Comparison of ENCODE assay signal across 9 cellular contexts in the genomic region with DNA sequence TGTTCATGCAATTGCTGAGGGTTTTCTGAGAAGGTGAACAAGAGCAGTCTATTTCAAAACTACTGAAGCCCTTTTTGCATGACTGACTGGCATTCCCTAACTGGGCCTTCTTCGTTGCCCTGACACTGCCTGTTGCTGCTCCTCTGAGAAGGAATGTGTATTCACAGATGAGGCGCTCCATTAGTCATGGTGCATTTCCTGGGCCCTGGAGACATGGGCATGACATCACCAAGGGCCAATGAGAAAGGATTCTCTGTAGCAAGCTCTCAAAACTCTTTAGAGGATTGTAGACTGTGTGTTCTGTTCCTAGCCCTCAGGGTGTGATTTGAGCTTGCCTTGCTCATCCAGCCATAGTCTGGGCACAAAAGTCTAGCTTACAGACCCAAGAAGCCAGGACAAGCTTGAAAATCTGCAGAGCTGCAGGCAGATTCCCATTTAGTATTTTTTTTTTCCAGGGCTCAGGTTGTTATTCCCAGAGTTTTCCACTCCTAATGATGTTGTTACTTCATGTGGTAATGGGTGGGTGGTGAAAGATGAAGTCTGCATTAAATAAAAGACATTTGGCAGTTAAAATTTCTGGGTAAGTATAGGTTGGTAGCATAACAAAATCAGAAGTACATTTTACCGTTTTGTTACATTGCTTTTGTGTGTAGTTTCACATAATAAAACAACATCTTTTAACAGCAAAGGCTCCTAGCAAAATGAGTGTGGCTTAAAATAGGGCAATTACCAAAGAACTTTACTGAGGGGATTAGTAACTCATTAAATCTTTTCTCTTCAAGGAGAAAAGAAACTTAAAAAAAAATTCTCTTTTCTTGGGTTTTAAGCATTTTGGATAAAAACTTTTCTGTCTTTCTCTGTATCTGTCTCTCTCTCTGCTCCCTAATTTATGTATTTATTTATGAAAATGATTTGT.
DNase-seq lines count a peak whose midpoint lies in the region; ATAC-seq and TF ChIP-seq lines count a peak whose summit lies in the region.
"Had no signal": no experiment of that assay in that cellular context is flagged by ENCODE, and none has a peak within 500 bp of the region (broad histone marks: within the 10 kb centered on the region; RNA-seq: fewer than 3 reads in every experiment).

No MANE protein-coding gene starts in this region.

- CTCF ChIA-PET in Panc1 (lab: Charles Lee) = no interaction called here

- TF ChIP-seq CTCF in Panc1 (IDR thresholded peaks at IDR 0.05) = no peak
- no peak for TF ChIP-seq CTCF in esophagus muscularis mucosa (IDR thresholded peaks at IDR 0.05)
- TF ChIP-seq CTCF in natural killer cell (IDR thresholded peaks at IDR 0.05) = peak; percentile 9

- no peaks in the 10 kb centered on the region for H3K9me3 ChIP-seq in Panc1 (ENCODE audit: control insufficient read depth, insufficient read depth, low read depth, low read length)
- H3K9me3 ChIP-seq in esophagus muscularis mucosa = no peaks in the 10 kb centered on the region

- intact Hi-C loops in Right ventricle myocardium inferior (cut with DNase I) = no loop called here
- intact Hi-C loops in cardiac septum (cut with DNase I) = no loop called here
- intact Hi-C loops in Panc1 (cut with micrococcal nuclease; ENCODE audit: unreplicated experiment) = no loop called here
- intact Hi-C loops in esophagus muscularis mucosa (cut with DNase I) = loop anchor here (10.0 kb wide), 1 partner anchor 103 kb away; no protein-coding TSS in a partner anchor
- intact Hi-C loops in natural killer cell (cut with micrococcal nuclease) = no loop called here

- 38% methylated on average over 3 of the region's 3 CpGs for WGBS in esophagus muscularis mucosa

- no peaks in the 10 kb centered on the region for H3K27me3 Mint-ChIP-seq in natural killer cell (ENCODE audit: low read depth in 2 of 2)
- H3K27me3 Mint-ChIP-seq: stimulated activated naive CD8-positive, alpha-beta T cell treated with anti-CD3 and anti-CD28 coated beads, Interleukin-15, Interleukin-2, amounts not matched to agents 100 ng/mL and 50 ng/mL, for 24 hours had no signal

- no peaks in the 10 kb centered on the region for H3K36me3 Mint-ChIP-seq in natural killer cell

- H3K4me1 ChIP-seq in Panc1 (ENCODE audit: control insufficient read depth, insufficient read depth, low read length) (peaks cover 24% of the 10 kb centered on the region), esophagus muscularis mucosa (peaks cover 31 to 71% (median 59%) of the 10 kb centered on the region in 4 donors)

- H3K27me3 ChIP-seq in Panc1 (ENCODE audit: control insufficient read depth, insufficient read depth, low read length) = no peaks in the 10 kb centered on the region
- H3K27me3 ChIP-seq in esophagus muscularis mucosa = no peaks in the 10 kb centered on the region

- no peaks in the 10 kb centered on the region for H3K36me3 ChIP-seq in Panc1 (ENCODE audit: control insufficient read depth, insufficient read depth, low read length)
- H3K36me3 ChIP-seq in esophagus muscularis mucosa = no peaks in the 10 kb centered on the region

- H3K4me1 Mint-ChIP-seq in natural killer cell = no peaks in the 10 kb centered on the region

- in situ Hi-C loops in Panc1 (cut with HindIII; ENCODE audit: low pct_unique_long_range_greater_than_20kb, low sequenced_read_pairs) = no loop called here

- H3K4me3 Mint-ChIP-seq in natural killer cell = no peak overlapping the region
- H3K4me3 Mint-ChIP-seq: stimulated activated naive CD8-positive, alpha-beta T cell treated with anti-CD3 and anti-CD28 coated beads, Interleukin-15, Interleukin-2, amounts not matched to agents 100 ng/mL and 50 ng/mL, for 24 hours had no signal

- BruUV-seq in Panc1 (replicated peaks; lab: Mats Ljungman, UMichigan) = TSS peak; percentile 63

- TF ChIP-seq POLR2A in esophagus muscularis mucosa (IDR thresholded peaks at IDR 0.05; ENCODE audit: low read depth) = no peak

- H3K9me3 Mint-ChIP-seq in natural killer cell = no peaks in the 10 kb centered on the region
- H3K9me3 Mint-ChIP-seq: stimulated activated naive CD8-positive, alpha-beta T cell treated with anti-CD3 and anti-CD28 coated beads, Interleukin-15, Interleukin-2, amounts not matched to agents 100 ng/mL and 50 ng/mL, for 24 hours had no signal

- H3K4me3 ChIP-seq in Panc1 (ENCODE audit: low read depth in 2 of 2, low read length in 2 of 2) = no peak overlapping the region
- no peak overlapping the region for H3K4me3 ChIP-seq in esophagus muscularis mucosa

- DNase-seq in Right ventricle myocardium inferior (ENCODE audit: missing footprints) (no peak), cardiac septum (ENCODE audit: low spot score) (no peak), Panc1 (ENCODE audit: low read depth, low spot score) (peak; percentile 87), esophagus muscularis mucosa (ENCODE audit: extremely low spot score) (no peak), natural killer cell (no peak), DMS153 (lab: John Stamatoyannopoulos, UW) (no peak)

- no peak overlapping the region for H3K27ac Mint-ChIP-seq in natural killer cell
- H3K27ac Mint-ChIP-seq: stimulated activated naive CD8-positive, alpha-beta T cell treated with anti-CD3 and anti-CD28 coated beads, Interleukin-15, Interleukin-2, amounts not matched to agents 100 ng/mL and 50 ng/mL, for 24 hours had no signal

- H3K27ac ChIP-seq in Panc1 (ENCODE audit: low read length) (peak overlapping the region; percentile 90), esophagus muscularis mucosa (replicated peaks in 1 of 4) (peak overlapping the region; percentile 64 to 91 (median 86))

- ATAC-seq in Right ventricle myocardium inferior = peak; percentile 68
- peak; percentile 89 for ATAC-seq in Panc1
- no peak for ATAC-seq in natural killer cell
- ATAC-seq in HG02588 (IDR thresholded peaks at IDR 0.05; ENCODE audit: unreplicated experiment) = no peak
- no peak for ATAC-seq in HG03354 (IDR thresholded peaks at IDR 0.05; ENCODE audit: poor library complexity, severe bottlenecking, unreplicated experiment)

- no peak for TF ChIP-seq EP300 in esophagus muscularis mucosa (IDR thresholded peaks at IDR 0.05)

- POLR2A ChIA-PET in Panc1 (lab: Charles Lee) = interaction anchor here (0.7 kb wide), 1 partner anchor 109 kb away, joined by 4 read pairs; no protein-coding TSS in a partner anchor

Comparison
In these comparisons a context has a peak if more than half of its experiments do, and no peak if none do; other contexts are left out.
1. ATAC-seq: peak in Right ventricle myocardium inferior (single experiment) and Panc1 (single experiment); none in natural killer cell (0 of 3), HG02588 (single experiment) and HG03354 (single experiment).